ENCODE assay signal across 2 cellular contexts in the genomic region with DNA sequence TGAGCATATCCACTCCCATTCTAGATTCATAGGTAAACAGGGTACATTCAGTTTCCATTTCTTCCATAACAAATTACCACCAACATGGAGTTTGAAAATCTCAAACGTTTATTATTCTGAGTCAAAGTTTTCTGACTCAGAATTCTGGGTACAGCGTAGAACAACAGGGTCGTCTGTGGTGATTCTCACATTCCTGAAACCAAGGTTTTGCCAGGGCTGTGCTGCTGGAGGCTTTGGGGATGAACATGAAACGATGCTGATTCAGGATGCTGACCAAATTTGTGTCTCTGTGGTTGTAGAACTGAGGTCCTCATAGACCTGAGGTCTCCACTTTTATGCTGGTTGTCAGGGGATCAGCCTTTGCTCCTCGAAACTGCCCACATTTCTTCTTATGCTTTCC.
TF ChIP-seq lines count a peak whose summit lies in the region.

No MANE protein-coding gene starts in this region.

TF ChIP-seq in IMR-90, 13 proteins besides CTCF, POLR2A, EP300 and RAD21:
- TF ChIP-seq, protein P1, sequence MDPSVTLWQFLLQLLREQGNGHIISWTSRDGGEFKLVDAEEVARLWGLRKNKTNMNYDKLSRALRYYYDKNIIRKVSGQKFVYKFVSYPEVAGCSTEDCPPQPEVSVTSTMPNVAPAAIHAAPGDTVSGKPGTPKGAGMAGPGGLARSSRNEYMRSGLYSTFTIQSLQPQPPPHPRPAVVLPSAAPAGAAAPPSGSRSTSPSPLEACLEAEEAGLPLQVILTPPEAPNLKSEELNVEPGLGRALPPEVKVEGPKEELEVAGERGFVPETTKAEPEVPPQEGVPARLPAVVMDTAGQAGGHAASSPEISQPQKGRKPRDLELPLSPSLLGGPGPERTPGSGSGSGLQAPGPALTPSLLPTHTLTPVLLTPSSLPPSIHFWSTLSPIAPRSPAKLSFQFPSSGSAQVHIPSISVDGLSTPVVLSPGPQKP (IDR thresholded peaks at IDR 0.05; ENCODE audit: borderline replicate concordance, low read depth, low read length) = no peak
- TF ChIP-seq CHD1 (IDR thresholded peaks at IDR 0.05; ENCODE audit: low read depth, low read length) (no peak), MAFK (IDR thresholded peaks at IDR 0.05; ENCODE audit: low read depth, low read length) (no peak), RFX5 (IDR thresholded peaks at IDR 0.05; ENCODE audit: low read depth, low read length) (no peak), NFE2L2 (IDR thresholded peaks at IDR 0.05; ENCODE audit: low read depth, low read length) (no peak), MXI1 (IDR thresholded peaks at IDR 0.05; ENCODE audit: borderline replicate concordance, low read depth, low read length) (no peak), CEBPB (IDR thresholded peaks at IDR 0.05; ENCODE audit: low read depth, low read length) (no peak), SMC3 (IDR thresholded peaks at IDR 0.05; ENCODE audit: low read depth, low read length) (no peak), MAZ (IDR thresholded peaks at IDR 0.05; ENCODE audit: borderline replicate concordance, low read depth, low read length) (no peak), BHLHE40 (IDR thresholded peaks at IDR 0.05; ENCODE audit: low read depth, low read length) (no peak), RCOR1 (IDR thresholded peaks at IDR 0.05; ENCODE audit: insufficient replicate concordance, low read length) (no peak), FOS (IDR thresholded peaks at IDR 0.05; ENCODE audit: low read depth, low read length) (no peak)
- TF ChIP-seq, protein P2, sequence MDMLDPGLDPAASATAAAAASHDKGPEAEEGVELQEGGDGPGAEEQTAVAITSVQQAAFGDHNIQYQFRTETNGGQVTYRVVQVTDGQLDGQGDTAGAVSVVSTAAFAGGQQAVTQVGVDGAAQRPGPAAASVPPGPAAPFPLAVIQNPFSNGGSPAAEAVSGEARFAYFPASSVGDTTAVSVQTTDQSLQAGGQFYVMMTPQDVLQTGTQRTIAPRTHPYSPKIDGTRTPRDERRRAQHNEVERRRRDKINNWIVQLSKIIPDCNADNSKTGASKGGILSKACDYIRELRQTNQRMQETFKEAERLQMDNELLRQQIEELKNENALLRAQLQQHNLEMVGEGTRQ (IDR thresholded peaks at IDR 0.05; ENCODE audit: low read depth, low read length) = no peak

TF ChIP-seq in neural cell, 6 proteins besides CTCF, POLR2A, EP300 and RAD21 (continued from another document):
- TF ChIP-seq, protein P3, sequence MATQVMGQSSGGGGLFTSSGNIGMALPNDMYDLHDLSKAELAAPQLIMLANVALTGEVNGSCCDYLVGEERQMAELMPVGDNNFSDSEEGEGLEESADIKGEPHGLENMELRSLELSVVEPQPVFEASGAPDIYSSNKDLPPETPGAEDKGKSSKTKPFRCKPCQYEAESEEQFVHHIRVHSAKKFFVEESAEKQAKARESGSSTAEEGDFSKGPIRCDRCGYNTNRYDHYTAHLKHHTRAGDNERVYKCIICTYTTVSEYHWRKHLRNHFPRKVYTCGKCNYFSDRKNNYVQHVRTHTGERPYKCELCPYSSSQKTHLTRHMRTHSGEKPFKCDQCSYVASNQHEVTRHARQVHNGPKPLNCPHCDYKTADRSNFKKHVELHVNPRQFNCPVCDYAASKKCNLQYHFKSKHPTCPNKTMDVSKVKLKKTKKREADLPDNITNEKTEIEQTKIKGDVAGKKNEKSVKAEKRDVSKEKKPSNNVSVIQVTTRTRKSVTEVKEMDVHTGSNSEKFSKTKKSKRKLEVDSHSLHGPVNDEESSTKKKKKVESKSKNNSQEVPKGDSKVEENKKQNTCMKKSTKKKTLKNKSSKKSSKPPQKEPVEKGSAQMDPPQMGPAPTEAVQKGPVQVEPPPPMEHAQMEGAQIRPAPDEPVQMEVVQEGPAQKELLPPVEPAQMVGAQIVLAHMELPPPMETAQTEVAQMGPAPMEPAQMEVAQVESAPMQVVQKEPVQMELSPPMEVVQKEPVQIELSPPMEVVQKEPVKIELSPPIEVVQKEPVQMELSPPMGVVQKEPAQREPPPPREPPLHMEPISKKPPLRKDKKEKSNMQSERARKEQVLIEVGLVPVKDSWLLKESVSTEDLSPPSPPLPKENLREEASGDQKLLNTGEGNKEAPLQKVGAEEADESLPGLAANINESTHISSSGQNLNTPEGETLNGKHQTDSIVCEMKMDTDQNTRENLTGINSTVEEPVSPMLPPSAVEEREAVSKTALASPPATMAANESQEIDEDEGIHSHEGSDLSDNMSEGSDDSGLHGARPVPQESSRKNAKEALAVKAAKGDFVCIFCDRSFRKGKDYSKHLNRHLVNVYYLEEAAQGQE (IDR thresholded peaks at IDR 0.05; ENCODE audit: borderline replicate concordance) = no peak
- no peak for TF ChIP-seq MXI1 (conservative IDR thresholded peaks at IDR 0.05; ENCODE audit: poor library complexity, severe bottlenecking)
- TF ChIP-seq POLR2AphosphoS5 (IDR thresholded peaks at IDR 0.05) = no peak
TF ChIP-seq in neural cell: peak in this region for 0.
